Comparison of ENCODE assay signal across 10 cellular contexts in the genomic region with DNA sequence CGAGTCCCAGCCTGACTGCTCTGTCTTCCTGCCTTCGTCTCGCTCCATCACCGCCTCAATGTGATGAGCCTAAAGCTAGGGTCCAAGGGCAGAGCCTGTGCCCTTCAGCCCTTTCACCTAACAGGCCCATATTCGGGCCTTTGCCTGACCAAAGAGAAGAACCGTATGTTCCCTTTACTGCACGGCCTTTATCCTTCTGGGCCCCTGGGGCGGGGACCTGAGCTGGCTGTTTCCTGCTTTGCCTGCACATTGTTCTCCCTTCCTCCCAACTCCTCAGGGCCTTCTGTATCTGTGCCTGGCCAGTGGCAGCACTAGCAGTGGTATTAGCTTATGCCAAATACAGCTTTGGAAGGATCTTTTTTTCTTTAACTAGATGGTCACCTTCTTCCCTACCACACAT. TPM values are rescaled to one million over a fixed set of nuclear protein-coding genes. Genes with fewer than 3 reads are reported as not detected.
A peak's percentile ranks its signal among the peaks of the same experiment; 100 is the strongest.
DNase-seq lines count a peak whose midpoint lies in the region; ATAC-seq, FAIRE-seq and TF ChIP-seq lines count a peak whose summit lies in the region.
"Had no signal": no experiment of that assay in that cellular context is flagged by ENCODE, and none has a peak within 500 bp of the region (broad histone marks: within the 10 kb centered on the region; RNA-seq: fewer than 3 reads in every experiment).

No MANE protein-coding gene starts in this region.

- H3K27ac Mint-ChIP-seq in activated naive CD4-positive, alpha-beta T cell treated with anti-CD3 and anti-CD28 coated beads, Interleukin-2, amount 10 ng/mL, durations not matched to agents 7 days and 5 days = peak overlapping the region; percentile 76

- no peaks in the 10 kb centered on the region for H3K9me3 Mint-ChIP-seq in activated naive CD4-positive, alpha-beta T cell treated with anti-CD3 and anti-CD28 coated beads, Interleukin-2, amount 10 ng/mL, durations not matched to agents 7 days and 5 days

- peaks cover 2 to 7% of the 10 kb centered on the region in 2 donors for H3K4me1 ChIP-seq in kidney (ENCODE audit: control insufficient read depth in 1 of 2, insufficient read depth in 1 of 2, low read depth in 1 of 2, low read length in 2 of 2)
- peaks cover 13% of the 10 kb centered on the region for H3K4me1 ChIP-seq in upper lobe of right lung

- TF ChIP-seq CTCF in kidney (IDR thresholded peaks at IDR 0.05; ENCODE audit: borderline replicate concordance, extremely low read depth, insufficient read depth) (no peak), upper lobe of right lung (IDR thresholded peaks at IDR 0.05) (no peak)

- H3K27ac ChIP-seq in kidney (ENCODE audit: low read depth in 2 of 2, low read length in 2 of 2) = peak overlapping the region in 1 of 2 donors; percentile 57
- H3K27ac ChIP-seq in upper lobe of right lung = peak overlapping the region; percentile 56

- H3K27me3 ChIP-seq in upper lobe of right lung = no peaks in the 10 kb centered on the region

- no peak for FAIRE-seq in kidney (lab: Jason Lieb, UNC)

- no peak overlapping the region for H3K4me3 ChIP-seq in kidney (ENCODE audit: low read length in 2 of 2)
- no peak overlapping the region for H3K4me3 ChIP-seq in upper lobe of right lung
- H3K4me3 ChIP-seq: coronary artery had no signal

- H3K36me3 Mint-ChIP-seq in activated naive CD4-positive, alpha-beta T cell treated with anti-CD3 and anti-CD28 coated beads, Interleukin-2, amount 10 ng/mL, durations not matched to agents 7 days and 5 days = peaks cover 61% of the 10 kb centered on the region

- H3K9me3 ChIP-seq in kidney (ENCODE audit: control insufficient read depth in 1 of 2, low read length in 2 of 2) (no peaks in the 10 kb centered on the region), upper lobe of right lung (no peaks in the 10 kb centered on the region)

- H3K4me1 Mint-ChIP-seq in activated naive CD4-positive, alpha-beta T cell treated with anti-CD3 and anti-CD28 coated beads, Interleukin-2, amount 10 ng/mL, durations not matched to agents 7 days and 5 days = peaks cover 46% of the 10 kb centered on the region

- H3K4me3 Mint-ChIP-seq in activated naive CD4-positive, alpha-beta T cell treated with anti-CD3 and anti-CD28 coated beads, Interleukin-2, amount 10 ng/mL, durations not matched to agents 7 days and 5 days = no peak overlapping the region

- CTCF ChIA-PET in activated naive CD4-positive, alpha-beta T cell treated with anti-CD3 and anti-CD28 coated beads, Interleukin-2, amount 10 ng/mL, durations not matched to agents 7 days and 5 days (lab: Charles Lee) = interaction anchor here (0.9 to 1.7 kb wide), 3 partner anchors 14 to 24 kb away, joined by 3 to 4 read pairs (median 3); no protein-coding TSS in a partner anchor

- H3K36me3 ChIP-seq in kidney (ENCODE audit: control insufficient read depth in 1 of 2, insufficient read depth in 2 of 2, low read length in 2 of 2) (peaks cover 21 to 23% of the 10 kb centered on the region in 2 donors), upper lobe of right lung (peaks cover 66% of the 10 kb centered on the region)

- intact Hi-C loops in kidney (cut with DNase I) = no loop called here
- intact Hi-C loops in upper lobe of right lung (cut with DNase I) = no loop called here

- H3K9ac ChIP-seq in kidney (ENCODE audit: low read length in 2 of 2) = no peak overlapping the region

- DNase-seq in activated naive CD4-positive, alpha-beta T cell treated with anti-CD3 and anti-CD28 coated beads, Interleukin-2, amount 10 ng/mL, durations not matched to agents 7 days and 5 days = no peak
- DNase-seq in activated naive CD4-positive, alpha-beta T cell treated with anti-CD3 and anti-CD28 coated beads, Interleukin-2, amount 50 U/mL, for 16 hours = no peak
- DNase-seq in kidney (peak; percentile 59), upper lobe of right lung (no peak), occipital lobe (lab: John Stamatoyannopoulos, UW) (no peak), NCI-H1436 treated with DMSO at 0.1 percent for 48 hours (lab: John Stamatoyannopoulos, UW) (no peak)
- DNase-seq: GF-D8, NCI-H1092 treated with DMSO at 0.1 percent for 48 hours, NCI-H748 treated with DMSO at 0.1 percent for 48 hours had no signal

- ATAC-seq in upper lobe of right lung = peak; percentile 61

- no peaks in the 10 kb centered on the region for H3K27me3 Mint-ChIP-seq in activated naive CD4-positive, alpha-beta T cell treated with anti-CD3 and anti-CD28 coated beads, Interleukin-2, amount 10 ng/mL, durations not matched to agents 7 days and 5 days

RNA-seq across cellular contexts. Expression of gene MYL6B, which starts 8.5 kb away (rescaled TPM):
- total RNA-seq in kidney (48.2 TPM), upper lobe of right lung (19.5 TPM), occipital lobe (77.0 TPM)
- polyA plus RNA-seq in kidney (ENCODE audit: insufficient read depth, low read depth, low replicate concordance) = 142 TPM

RNA-seq across cellular contexts. Expression of gene MYL6, which starts 14.3 kb away (rescaled TPM):
- total RNA-seq in kidney = 1,630 TPM
- 4,190 TPM for polyA plus RNA-seq in kidney (ENCODE audit: insufficient read depth, low read depth, low replicate concordance)
- total RNA-seq in upper lobe of right lung = 1,254 TPM
- 417 TPM for total RNA-seq in occipital lobe

RNA-seq across cellular contexts. Expression of gene ESYT1, which starts 15.8 kb away (rescaled TPM):
- total RNA-seq in kidney (104 TPM), upper lobe of right lung (101 TPM), occipital lobe (21.8 TPM)
- 40.4 TPM for polyA plus RNA-seq in kidney (ENCODE audit: insufficient read depth, low read depth, low replicate concordance)

RNA-seq across cellular contexts. Expression of gene ZC3H10, which starts 25.8 kb away (rescaled TPM):
- total RNA-seq in kidney (8.6 TPM), upper lobe of right lung (8.4 TPM), occipital lobe (10.6 TPM)
- polyA plus RNA-seq in kidney (ENCODE audit: insufficient read depth, low read depth, low replicate concordance) = 2.4 TPM

RNA-seq across cellular contexts. Expression of gene RPL41, which starts 27.4 kb away (rescaled TPM):
- total RNA-seq in kidney (2,987 TPM), upper lobe of right lung (2,726 TPM), occipital lobe (1,070 TPM)
- 5,602 TPM for polyA plus RNA-seq in kidney (ENCODE audit: insufficient read depth, low read depth, low replicate concordance)
